ENCODE assay signal across 8 cellular contexts in the genomic region with DNA sequence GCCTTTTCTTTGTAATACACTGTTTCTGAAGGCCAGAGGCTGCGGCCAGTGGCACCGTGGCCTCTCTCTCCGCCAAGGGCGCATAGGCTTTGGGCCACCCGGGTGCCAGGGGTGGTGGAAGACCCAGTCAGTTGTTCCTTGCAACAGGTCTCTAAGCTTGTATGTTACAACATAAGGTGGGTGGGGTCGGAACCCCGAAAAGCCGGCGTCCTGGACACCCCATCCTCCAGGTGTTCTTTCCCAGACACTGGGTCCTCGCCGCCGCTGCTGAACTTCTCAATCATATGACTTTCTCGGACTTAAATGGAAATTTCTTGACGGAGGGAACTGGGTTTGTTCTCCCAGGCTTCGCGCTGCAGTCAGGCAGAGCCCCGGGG. TPM values are rescaled to one million over a fixed set of nuclear protein-coding genes. Genes with fewer than 3 reads are reported as not detected.
DNase-seq lines count a peak whose midpoint lies in the region; ATAC-seq and TF ChIP-seq lines count a peak whose summit lies in the region.

No MANE protein-coding gene starts in this region.

- CTCF ChIA-PET in AG04449 (lab: Yijun Ruan, JAX): interaction anchor here (0.9 to 10.4 kb wide), 13 partner anchors 9 to 707 kb away, joined by 3 to 251 read pairs (median 4); no protein-coding TSS in a partner anchor

- peak overlapping the region; percentile 94 for H3K4me3 Mint-ChIP-seq in central memory CD8-positive, alpha-beta T cell
- peak overlapping the region; percentile 83 for H3K4me3 Mint-ChIP-seq in nephron progenitor cell

- no peak for DNase-seq in AG04449 (ENCODE audit: low read depth, low spot score)
- peak; percentile 43 for DNase-seq in NCI-H69 (lab: John Stamatoyannopoulos, UW)
- DNase-seq in central memory CD8-positive, alpha-beta T cell (ENCODE audit: low spot score in 2 of 2): no peak
- no peak for DNase-seq in nephron progenitor cell
- no peak for DNase-seq in MG63

- POLR2A ChIA-PET in AG04449 (lab: Yijun Ruan, JAX): no interaction called here

- peaks cover 5% of the 10 kb centered on the region; the same call in 1 of the 2 replicates for H3K36me3 ChIP-seq in MG63

- TF ChIP-seq CTCF in AG04449 (IDR thresholded peaks at IDR 0.05; ENCODE audit: insufficient read depth, low read length, missing control alignments): no peak
- no peak for TF ChIP-seq CTCF in nephron progenitor cell (IDR thresholded peaks at IDR 0.05)

- H3K4me3 ChIP-seq in AG04449 (ENCODE audit: low read depth, low read length): peak overlapping the region; percentile 69
- H3K4me3 ChIP-seq in MG63: no peak overlapping the region

- ATAC-seq in central memory CD8-positive, alpha-beta T cell (replicated peaks; ENCODE audit: extremely low read depth, poor library complexity, severe bottlenecking): no peak
- ATAC-seq in HG03039 (IDR thresholded peaks at IDR 0.05; ENCODE audit: unreplicated experiment): no peak
- ATAC-seq in HG02610 (IDR thresholded peaks at IDR 0.05; ENCODE audit: unreplicated experiment): no peak
- no peak for ATAC-seq in esophagus mucosa

- H3K27me3 ChIP-seq in MG63: no peaks in the 10 kb centered on the region

- no peaks in the 10 kb centered on the region for H3K27me3 Mint-ChIP-seq in central memory CD8-positive, alpha-beta T cell
- peaks cover 44% of the 10 kb centered on the region for H3K27me3 Mint-ChIP-seq in nephron progenitor cell (ENCODE audit: low read depth, poor library complexity)

- H3K9me3 ChIP-seq in MG63: no peaks in the 10 kb centered on the region

- H3K9me3 Mint-ChIP-seq in central memory CD8-positive, alpha-beta T cell: no peaks in the 10 kb centered on the region
- no peaks in the 10 kb centered on the region for H3K9me3 Mint-ChIP-seq in nephron progenitor cell

- peak overlapping the region; percentile 53 for H3K27ac Mint-ChIP-seq in central memory CD8-positive, alpha-beta T cell (ENCODE audit: low read depth)
- H3K27ac Mint-ChIP-seq in nephron progenitor cell: no peak overlapping the region

- peaks cover 10% of the 10 kb centered on the region for H3K36me3 Mint-ChIP-seq in central memory CD8-positive, alpha-beta T cell (ENCODE audit: insufficient read depth)
- H3K36me3 Mint-ChIP-seq in nephron progenitor cell (ENCODE audit: low read depth): no peaks in the 10 kb centered on the region

- H3K4me1 Mint-ChIP-seq in central memory CD8-positive, alpha-beta T cell: peaks cover 59% of the 10 kb centered on the region
- peaks cover 30% of the 10 kb centered on the region for H3K4me1 Mint-ChIP-seq in nephron progenitor cell

RNA-seq across cellular contexts. Expression of a gene that starts 1.0 kb away (rescaled TPM):
- 0.96 TPM for total RNA-seq in esophagus mucosa
- total RNA-seq in MG63 (2014; rRNA removed; shearing (Covaris generic); ENCODE audit: low replicate concordance): 7.8 and 10.6 TPM in 2 replicates
